Comparison of ENCODE assay signal across 16 cellular contexts in the genomic region with DNA sequence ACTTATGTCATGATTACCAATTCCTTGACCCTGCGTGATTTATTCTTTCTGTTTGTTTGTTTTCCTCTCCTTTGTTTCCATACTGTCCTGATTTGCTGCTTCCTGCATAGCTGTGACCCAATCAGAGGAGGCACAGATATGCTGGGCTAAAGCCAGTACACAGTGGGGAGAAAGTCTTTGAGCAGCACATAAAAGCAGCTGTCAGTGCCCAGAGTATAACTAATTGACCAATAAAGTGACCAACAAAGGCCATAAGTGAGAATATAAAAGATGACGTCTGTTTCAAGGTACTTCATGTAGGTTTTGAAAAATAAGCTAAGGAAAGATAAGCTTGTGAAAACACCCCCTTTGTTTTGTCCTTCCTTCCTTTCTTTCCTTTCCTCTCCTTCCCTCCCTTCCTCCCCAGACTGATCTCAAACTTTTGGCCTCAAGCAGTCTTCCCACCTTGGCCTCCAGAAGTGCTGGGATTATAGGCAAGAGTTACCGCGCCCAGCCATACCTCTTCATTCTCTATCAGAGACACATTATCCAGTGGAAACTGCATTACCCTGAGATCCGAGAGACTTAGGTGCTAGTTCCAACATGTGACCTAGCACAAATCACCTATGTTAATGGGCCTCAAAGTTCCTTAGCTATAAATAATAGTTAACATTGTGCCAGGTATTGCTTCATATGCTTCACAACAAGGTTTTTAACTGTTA. TPM values are rescaled to one million over a fixed set of nuclear protein-coding genes. Genes with fewer than 3 reads are reported as not detected.
DNase-seq lines count a peak whose midpoint lies in the region; ATAC-seq and TF ChIP-seq lines count a peak whose summit lies in the region.
"Had no signal": no experiment of that assay in that cellular context is flagged by ENCODE, and none has a peak within 500 bp of the region (broad histone marks: within the 10 kb centered on the region; RNA-seq: fewer than 3 reads in every experiment).

No MANE protein-coding gene starts in this region.

- H3K9me3 Mint-ChIP-seq in brain: no peaks in the 10 kb centered on the region
- H3K9me3 Mint-ChIP-seq: activated naive CD4-positive, alpha-beta T cell treated with anti-CD3 and anti-CD28 coated beads, Interleukin-2, amount 50 U/mL, for 24 hours had no signal

- H3K36me3 Mint-ChIP-seq in brain: peaks cover 26% of the 10 kb centered on the region

- 0 out of 3 replicates have a peak overlapping the region, but pooled peaks have one; percentile 10 for H2BK15ac ChIP-seq in IMR-90 (ENCODE audit: low read depth, low read length)

- H2AK9ac ChIP-seq in IMR-90 (replicated peaks; ENCODE audit: low read depth, low read length, poor library complexity): no peak overlapping the region

- H3K27me3 ChIP-seq in IMR-90 (ENCODE audit: control insufficient read depth, insufficient read depth, low read length): no peaks in the 10 kb centered on the region
- H3K27me3 ChIP-seq: colonic mucosa, esophagus squamous epithelium, testis had no signal

- peaks cover 10% of the 10 kb centered on the region for H3K36me3 ChIP-seq in IMR-90 (ENCODE audit: control insufficient read depth, insufficient read depth, low read length)
- H3K36me3 ChIP-seq: colonic mucosa had no signal

- no peak overlapping the region for H2BK20ac ChIP-seq in IMR-90 (ENCODE audit: low read depth, low read length)

- H3K4me1 ChIP-seq in IMR-90 (ENCODE audit: control insufficient read depth, insufficient read depth, low read length): no peaks in the 10 kb centered on the region; the same call in 1 of the 2 replicates
- H3K4me1 ChIP-seq: colonic mucosa, esophagus squamous epithelium had no signal

- DNase-seq in IMR-90: no peak
- peak; percentile 54 to 89 for DNase-seq in lung microvascular endothelial cell (ENCODE audit: low read depth in 2 of 2)
- no peak for DNase-seq in stimulated activated CD4-positive, alpha-beta T cell treated with anti-CD3 and anti-CD28 coated beads, Interleukin-1b, Interleukin-23, amount 100 ng/mL, for 48 hours
- no peak for DNase-seq in cerebellar nuclear complex (lab: John Stamatoyannopoulos, UW)
- no peak for DNase-seq in stimulated activated naive CD4-positive, alpha-beta T cell (lab: John Stamatoyannopoulos, UW)
- DNase-seq: activated CD8-positive, alpha-beta memory T cell treated with anti-CD3 and anti-CD28 coated beads, Interleukin-2, amount 10 ng/mL, durations not matched to agents 7 days and 5 days; colonic mucosa; esophagus squamous epithelium; NCI-H2171 treated with DMSO at 0.1 percent for 48 hours; testis; WERI-Rb-1 had no signal

- dilution Hi-C loops in IMR-90 (cut with HindIII; ENCODE audit: low sequenced_read_pairs, unreplicated experiment): no loop called here

- peak overlapping the region; percentile 45; the same call in 1 of the 2 replicates for H3K23ac ChIP-seq in IMR-90 (ENCODE audit: low read depth, low read length)

- no peaks in the 10 kb centered on the region for H3K27me3 Mint-ChIP-seq in brain
- H3K27me3 Mint-ChIP-seq: activated CD8-positive, alpha-beta memory T cell treated with anti-CD3 and anti-CD28 coated beads, Interleukin-2, amount 10 ng/mL, durations not matched to agents 7 days and 5 days; activated naive CD4-positive, alpha-beta T cell treated with anti-CD3 and anti-CD28 coated beads, Interleukin-2, amount 50 U/mL, for 24 hours had no signal

- WGBS in IMR-90 (ENCODE audit: extremely low coverage in 2 of 2, insufficient read length in 1 of 2), 2 experiments: no CpG with 5 or more reads among the region's 5 CpGs

- H3K18ac ChIP-seq in IMR-90 (ENCODE audit: low read depth, low read length): no peak overlapping the region

- ATAC-seq in IMR-90 (ENCODE audit: low read depth): no peak
- ATAC-seq in HG02885 (IDR thresholded peaks at IDR 0.05; ENCODE audit: poor library complexity, unreplicated experiment): no peak
- ATAC-seq: activated CD8-positive, alpha-beta memory T cell treated with anti-CD3 and anti-CD28 coated beads, Interleukin-2, amount 10 ng/mL, durations not matched to agents 7 days and 5 days; SK-N-SH treated with all-trans-retinoic acid at 6 μM for 48 hours had no signal

- POLR2A ChIA-PET in IMR-90 (lab: Charles Lee; ENCODE audit: unreplicated experiment): no interaction called here

- H3K79me1 ChIP-seq in IMR-90 (ENCODE audit: low read depth in 1 of 2, low read length in 2 of 2): peaks cover 3 to 12% of the 10 kb centered on the region in 2 experiments; a peak in 3 of 4 replicates

- no peaks in the 10 kb centered on the region for H4K20me1 ChIP-seq in IMR-90 (ENCODE audit: insufficient read depth, low read length)

- no peak for TF ChIP-seq RAD21 in IMR-90 (IDR thresholded peaks at IDR 0.05; ENCODE audit: low read length)

- peaks cover 3% of the 10 kb centered on the region for H3K9me1 ChIP-seq in IMR-90 (ENCODE audit: insufficient read depth, low read length)

- no peak overlapping the region for H2AFZ ChIP-seq in IMR-90 (replicated peaks; ENCODE audit: low read length, poor library complexity)

- TF ChIP-seq POLR2A in IMR-90 (IDR thresholded peaks at IDR 0.05; ENCODE audit: low read depth, low read length): no peak

- BruUV-seq in IMR-90 (replicated peaks; lab: Mats Ljungman, UMichigan): no TSS peak

- peaks cover 8% of the 10 kb centered on the region for H3K4me1 Mint-ChIP-seq in brain
- H3K4me1 Mint-ChIP-seq: activated CD8-positive, alpha-beta memory T cell treated with anti-CD3 and anti-CD28 coated beads, Interleukin-2, amount 10 ng/mL, durations not matched to agents 7 days and 5 days; activated naive CD4-positive, alpha-beta T cell treated with anti-CD3 and anti-CD28 coated beads, Interleukin-2, amount 50 U/mL, for 24 hours had no signal

- no peak overlapping the region for H3K9ac ChIP-seq in IMR-90 (ENCODE audit: low read depth, low read length)

- H3K27ac Mint-ChIP-seq in brain: peak overlapping the region in 4 of 5 experiments; percentile 23 to 65 (median 63)
- H3K27ac Mint-ChIP-seq: activated CD8-positive, alpha-beta memory T cell treated with anti-CD3 and anti-CD28 coated beads, Interleukin-2, amount 10 ng/mL, durations not matched to agents 7 days and 5 days; activated naive CD4-positive, alpha-beta T cell treated with anti-CD3 and anti-CD28 coated beads, Interleukin-2, amount 50 U/mL, for 24 hours had no signal

- no peak overlapping the region for H3K56ac ChIP-seq in IMR-90 (ENCODE audit: extremely low read depth, insufficient read depth, low read length)

- no peak overlapping the region for H3K4me2 ChIP-seq in IMR-90 (ENCODE audit: low read depth, low read length)

- TF ChIP-seq CTCF in C4-2B (conservative IDR thresholded peaks at IDR 0.05) (no peak), IMR-90 (conservative IDR thresholded peaks at IDR 0.05; ENCODE audit: low read depth, low read length) (no peak), brain (conservative IDR thresholded peaks at IDR 0.05) (no peak)

- H3K4me3 ChIP-seq in IMR-90 (ENCODE audit: insufficient read depth, low read depth, low read length): no peak overlapping the region
- H3K4me3 ChIP-seq: colonic mucosa, esophagus squamous epithelium, testis had no signal

- no peak overlapping the region for H4K8ac ChIP-seq in IMR-90 (ENCODE audit: low read depth in 2 of 2, low read length in 2 of 2)

- peak overlapping the region; percentile 12 for H3K14ac ChIP-seq in IMR-90 (replicated peaks; ENCODE audit: low read depth, low read length)

- intact Hi-C loops in IMR-90 (cut with micrococcal nuclease): no loop called here

- in situ Hi-C loops in IMR-90 (cut with MboI; ENCODE audit: low sequenced_read_pairs): no loop called here

- no peak overlapping the region for H4K5ac ChIP-seq in IMR-90 (ENCODE audit: low read depth, low read length)

- H4K91ac ChIP-seq in IMR-90 (ENCODE audit: insufficient read depth, low read depth, low read length): no peak overlapping the region; the same call in 1 of the 2 replicates

- peak overlapping the region; percentile 18; the same call in 1 of the 2 replicates for H3K4ac ChIP-seq in IMR-90 (ENCODE audit: low read depth, low read length)

- H2BK5ac ChIP-seq in IMR-90 (ENCODE audit: low read depth, low read length, poor library complexity, severe bottlenecking): no peak overlapping the region

- peak overlapping the region; percentile 52; the same call in 1 of the 2 replicates for H2BK120ac ChIP-seq in IMR-90 (ENCODE audit: low read depth, low read length)

- no peaks in the 10 kb centered on the region for H3K9me3 ChIP-seq in IMR-90 (ENCODE audit: control insufficient read depth, insufficient read depth, low read length)
- H3K9me3 ChIP-seq: colonic mucosa, esophagus squamous epithelium, testis had no signal

- no peak overlapping the region for H3K4me3 Mint-ChIP-seq in brain
- H3K4me3 Mint-ChIP-seq: activated CD8-positive, alpha-beta memory T cell treated with anti-CD3 and anti-CD28 coated beads, Interleukin-2, amount 10 ng/mL, durations not matched to agents 7 days and 5 days; activated naive CD4-positive, alpha-beta T cell treated with anti-CD3 and anti-CD28 coated beads, Interleukin-2, amount 50 U/mL, for 24 hours had no signal

- H3K27ac ChIP-seq in C4-2B (peak overlapping the region; percentile 71; the same call in 1 of the 2 replicates), IMR-90 (ENCODE audit: insufficient read depth, low read length) (no peak overlapping the region)
- H3K27ac ChIP-seq: colonic mucosa, esophagus squamous epithelium, testis, WERI-Rb-1 had no signal

- H2AK5ac ChIP-seq in IMR-90 (ENCODE audit: low read depth, low read length): peak overlapping the region; percentile 18; the same call in 1 of the 2 replicates

- CTCF ChIA-PET in IMR-90 (lab: Yijun Ruan, JAX): interaction anchor here (0.6 kb wide), 1 partner anchor 500 kb away, joined by 6 read pairs; no protein-coding TSS in a partner anchor

RNA-seq across cellular contexts. Expression of a gene that starts 17.0 kb away (rescaled TPM):
- total RNA-seq in IMR-90 (2012; rRNA removed) (33.0 and 119 TPM in 2 replicates), lung microvascular endothelial cell (55.8 and 69.6 TPM in 2 replicates)
- polyA plus RNA-seq in IMR-90 (2012; rRNA removed) (21.1 and 35.1 TPM in 2 replicates), brain (ENCODE audit: insufficient read depth, low read depth, low replicate concordance) (15.2 TPM)
- polyA plus RNA-seq in IMR-90 (2012; cell fraction: cytosol; rRNA removed): 8.4 and 16.4 TPM in 2 replicates
- 4.4 and 18.7 TPM in 2 replicates for polyA plus RNA-seq in IMR-90 (2012; cell fraction: nucleus; rRNA removed; ENCODE audit: low replicate concordance)

RNA-seq across cellular contexts. Expression of a gene that starts 33.3 kb away (rescaled TPM):
- total RNA-seq in IMR-90 (2012; rRNA removed) (6.6 and 8.6 TPM in 2 replicates), lung microvascular endothelial cell (3.2 and 3.5 TPM in 2 replicates)
- polyA plus RNA-seq in IMR-90 (2012; rRNA removed) (3.3 and 4.2 TPM in 2 replicates), brain (ENCODE audit: insufficient read depth, low read depth, low replicate concordance) (2.6 TPM)
- 1.5 and 1.8 TPM in 2 replicates for polyA plus RNA-seq in IMR-90 (2012; cell fraction: cytosol; rRNA removed)
- 1.5 and 4.9 TPM in 2 replicates for polyA plus RNA-seq in IMR-90 (2012; cell fraction: nucleus; rRNA removed; ENCODE audit: low replicate concordance)

RNA-seq across cellular contexts. Expression of a gene that starts 33.3 kb away (rescaled TPM):
- total RNA-seq in IMR-90 (2012; rRNA removed) (27.4 and 35.8 TPM in 2 replicates), lung microvascular endothelial cell (15.7 and 19.6 TPM in 2 replicates)
- polyA plus RNA-seq in IMR-90 (2012; rRNA removed) (15.7 and 18.5 TPM in 2 replicates), brain (ENCODE audit: insufficient read depth, low read depth, low replicate concordance) (13.3 TPM)
- 5.4 and 6.0 TPM in 2 replicates for polyA plus RNA-seq in IMR-90 (2012; cell fraction: cytosol; rRNA removed)
- 4.2 and 21.9 TPM in 2 replicates for polyA plus RNA-seq in IMR-90 (2012; cell fraction: nucleus; rRNA removed; ENCODE audit: low replicate concordance)

Comparison
In these comparisons a context has a peak if more than half of its experiments do, and no peak if none do; other contexts are left out.
1. DNase-seq: peak in lung microvascular endothelial cell (2 of 2); none in IMR-90 (single experiment), stimulated activated CD4-positive, alpha-beta T cell treated with anti-CD3 and anti-CD28 coated beads, Interleukin-1b, Interleukin-23, amount 100 ng/mL, for 48 hours (single experiment), cerebellar nuclear complex (0 of 2) and stimulated activated naive CD4-positive, alpha-beta T cell (0 of 6).